ENCODE assay signal across 15 cellular contexts in the genomic region with DNA sequence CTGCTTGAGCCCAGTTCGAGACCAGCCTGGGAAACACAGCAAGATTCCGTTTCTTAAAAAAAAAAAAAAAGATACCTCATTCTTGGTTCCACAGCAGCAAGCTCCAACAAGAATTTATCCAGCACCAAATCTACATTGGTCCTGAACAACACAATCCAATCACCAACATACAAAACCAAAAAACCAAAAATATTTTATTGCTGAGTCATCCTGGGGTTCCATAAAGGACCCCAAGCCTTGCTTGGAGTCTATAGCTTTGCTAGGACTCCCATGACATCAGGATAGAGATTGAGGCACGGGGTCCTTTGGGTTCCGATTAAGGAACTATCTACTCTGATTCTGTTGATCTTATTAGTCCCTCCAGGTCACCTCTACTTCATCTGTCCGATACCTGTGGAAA.
"Had no signal": no experiment of that assay in that cellular context is flagged by ENCODE, and none has a peak within 500 bp of the region (broad histone marks: within the 10 kb centered on the region; RNA-seq: fewer than 3 reads in every experiment).

No MANE protein-coding gene starts in this region.

- ATAC-seq: left cardiac atrium, lower lobe of right lung had no signal

- DNase-seq: activated CD4-positive, alpha-beta T cell treated with anti-CD3 and anti-CD28 coated beads for 1 hour; activated gamma-delta T cell; activated T-cell treated with anti-CD3 and anti-CD28 coated beads for 4 hours; adrenal gland; esophagus squamous epithelium; foreskin fibroblast; left cardiac atrium; lower lobe of right lung; posterior cingulate gyrus; substantia nigra; transverse colon had no signal

- FAIRE-seq: colon had no signal

- H3K9me3 ChIP-seq: adrenal gland, esophagus squamous epithelium, lower lobe of right lung, transverse colon had no signal

- H3K4me3 Mint-ChIP-seq: mesothelial cell of epicardium; T-helper 2 cell treated with Interferon-gamma antibody and Interleukin-4, amounts not matched to agents 5 μg/mL and 100 μg/mL, for 36 hours had no signal

- H3K27me3 ChIP-seq: adrenal gland, esophagus squamous epithelium, transverse colon had no signal

- H3K4me1 ChIP-seq: adrenal gland, esophagus squamous epithelium, lower lobe of right lung, transverse colon had no signal

- H3K4me1 Mint-ChIP-seq: mesothelial cell of epicardium had no signal

- H3K4me3 ChIP-seq: adrenal gland, esophagus squamous epithelium, lower lobe of right lung, skin epidermis, transverse colon had no signal

- H3K27ac ChIP-seq: adrenal gland, esophagus squamous epithelium, lower lobe of right lung, skin epidermis, transverse colon had no signal

- H3K9me3 Mint-ChIP-seq: T-helper 2 cell treated with Interferon-gamma antibody and Interleukin-4, amounts not matched to agents 5 μg/mL and 100 μg/mL, for 36 hours had no signal

- H3K27ac Mint-ChIP-seq: mesothelial cell of epicardium had no signal
